In genomic region chr2:207863345-207863744, GRCh38 we compare ENCODE assay signal across 29 cellular contexts.
"Had no signal": no experiment of that assay in that cellular context is flagged by ENCODE, and none has a peak within 500 bp of the region (broad histone marks: within the 10 kb centered on the region; RNA-seq: fewer than 3 reads in every experiment).

No MANE protein-coding gene starts in this region.

- H3K4me2 ChIP-seq: PC-9 had no signal

- FAIRE-seq: TTC549 had no signal

- H3K27me3 ChIP-seq: brain microvascular endothelial cell, cardiac muscle cell, MG63, SJCRH30 had no signal

- H3K4me3 ChIP-seq: cardiac muscle cell, MG63, PC-9, SJCRH30, SK-N-MC had no signal

- H2AFZ ChIP-seq: PC-9 had no signal

- H3K27ac ChIP-seq: brain microvascular endothelial cell, cardiac muscle cell, PC-9, SJCRH30, SK-N-MC had no signal

- DNase-seq: activated CD4-positive, alpha-beta memory T cell treated with anti-CD3 and anti-CD28 coated beads for 36 hours; activated CD4-positive, alpha-beta T cell treated with anti-CD3 and anti-CD28 coated beads for 4 hours; activated CD4-positive, alpha-beta T cell treated with anti-CD3 and anti-CD28 coated beads, Interleukin-2, amount 50 U/mL, for 1 hour; activated CD8-positive, alpha-beta memory T cell treated with anti-CD3 and anti-CD28 coated beads, Interleukin-2, amount 50 U/mL, for 4 hours; activated naive CD4-positive, alpha-beta T cell; activated naive CD4-positive, alpha-beta T cell treated with anti-CD3 and anti-CD28 coated beads, Interleukin-2, amount 50 U/mL, for 16 hours; activated naive CD8-positive, alpha-beta T cell treated with anti-CD3 and anti-CD28 coated beads for 36 hours; activated T-cell treated with anti-CD3 and anti-CD28 coated beads for 4 hours; activated T-cell treated with anti-CD3 and anti-CD28 coated beads, Interleukin-2, amount 50 U/mL, for 4 hours; amniotic stem cell; aorta; brain microvascular endothelial cell; Karpas-422; KBM-7; MG63; NCI-H1048; NCI-H1105 treated with DMSO at 0.1 percent for 48 hours; NCI-H1436 treated with DMSO at 0.1 percent for 48 hours; NCI-H1694 treated with DMSO at 0.1 percent for 48 hours; NCI-H2029; NCI-H345; NCI-H524 treated with DMSO at 0.1 percent for 48 hours; PC-9; SHP77; SJCRH30; T1000 had no signal

- H3K9me3 ChIP-seq: MG63, SJCRH30 had no signal

- H3K36me3 ChIP-seq: brain microvascular endothelial cell, cardiac muscle cell, MG63, SJCRH30 had no signal
